In the genomic region with DNA sequence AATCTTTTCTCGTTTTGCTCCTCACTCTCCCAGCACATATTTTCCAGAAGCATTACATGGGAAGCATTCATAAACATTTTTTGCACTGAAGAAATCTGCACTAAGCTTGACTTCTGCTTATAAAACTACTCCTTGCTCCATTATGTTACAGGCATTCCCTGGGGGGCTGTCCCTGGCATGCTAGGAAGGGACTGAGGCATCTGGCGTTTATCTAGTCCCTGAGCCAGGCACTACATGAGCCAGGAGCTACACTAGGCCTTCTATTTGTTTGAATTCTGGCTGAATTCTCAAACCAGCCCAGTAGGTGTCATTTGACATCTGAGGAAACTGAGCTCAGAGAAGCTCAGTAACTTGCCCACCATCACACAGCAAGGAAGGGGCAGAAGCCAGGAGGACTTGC, we compare ENCODE assay signal across 1 cellular context.
TF ChIP-seq lines count a peak whose summit lies in the region.

No MANE protein-coding gene starts in this region.

TF ChIP-seq in SK-N-SH, 30 proteins besides CTCF, POLR2A, EP300 and RAD21 (continued from another document):
- TF ChIP-seq FOSL2 (IDR thresholded peaks at IDR 0.05; ENCODE audit: borderline replicate concordance, low read depth) (no peak), RFX5 (IDR thresholded peaks at IDR 0.05; ENCODE audit: low read length) (no peak), EZH2phosphoT487 (IDR thresholded peaks at IDR 0.05; ENCODE audit: borderline replicate concordance, low read depth) (no peak), MEF2A (IDR thresholded peaks at IDR 0.05; ENCODE audit: borderline replicate concordance, low read depth) (no peak)
